ENCODE assay signal across 2 cellular contexts in the genomic region with DNA sequence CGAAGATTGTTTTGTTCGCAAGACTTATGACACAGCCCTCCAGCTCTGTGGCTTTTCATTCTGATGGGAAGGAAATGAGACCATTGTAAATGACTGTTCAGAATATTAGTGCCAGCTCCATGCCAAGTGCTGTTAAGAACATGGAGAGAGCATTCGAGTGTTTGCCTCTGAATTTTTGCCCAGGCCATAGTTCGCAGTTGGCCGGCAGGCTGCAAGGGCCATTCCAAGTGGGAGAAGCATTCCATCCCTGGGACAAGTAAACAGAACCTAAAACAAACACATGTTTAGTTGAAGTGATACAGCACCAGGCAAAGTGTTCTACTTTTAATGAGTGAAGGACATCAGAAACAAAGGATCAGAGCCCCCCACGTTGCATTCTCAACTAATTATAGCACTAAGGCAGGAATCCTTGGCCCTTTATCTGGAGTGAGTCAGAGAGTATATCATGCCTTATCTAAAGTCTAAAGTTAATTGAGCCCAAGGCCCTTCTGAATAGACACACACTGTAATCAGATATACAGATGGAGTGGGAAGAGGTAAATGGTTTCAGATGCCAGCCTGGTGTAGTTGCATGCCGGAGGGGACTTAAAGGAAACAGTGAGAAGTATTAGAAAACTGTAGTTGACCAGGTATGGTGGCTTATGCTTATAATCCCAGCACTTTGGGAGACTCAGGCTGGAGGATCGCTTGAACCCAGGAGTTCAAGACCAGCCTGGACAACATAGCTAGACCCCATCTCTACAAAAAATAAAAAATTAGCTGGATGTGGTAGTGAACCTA.
TF ChIP-seq lines count a peak whose summit lies in the region.

No MANE protein-coding gene starts in this region.

TF ChIP-seq in HEK293, 187 proteins besides CTCF, POLR2A, EP300 and RAD21 (continued from another document and continues in another):
- TF ChIP-seq, protein P1, sequence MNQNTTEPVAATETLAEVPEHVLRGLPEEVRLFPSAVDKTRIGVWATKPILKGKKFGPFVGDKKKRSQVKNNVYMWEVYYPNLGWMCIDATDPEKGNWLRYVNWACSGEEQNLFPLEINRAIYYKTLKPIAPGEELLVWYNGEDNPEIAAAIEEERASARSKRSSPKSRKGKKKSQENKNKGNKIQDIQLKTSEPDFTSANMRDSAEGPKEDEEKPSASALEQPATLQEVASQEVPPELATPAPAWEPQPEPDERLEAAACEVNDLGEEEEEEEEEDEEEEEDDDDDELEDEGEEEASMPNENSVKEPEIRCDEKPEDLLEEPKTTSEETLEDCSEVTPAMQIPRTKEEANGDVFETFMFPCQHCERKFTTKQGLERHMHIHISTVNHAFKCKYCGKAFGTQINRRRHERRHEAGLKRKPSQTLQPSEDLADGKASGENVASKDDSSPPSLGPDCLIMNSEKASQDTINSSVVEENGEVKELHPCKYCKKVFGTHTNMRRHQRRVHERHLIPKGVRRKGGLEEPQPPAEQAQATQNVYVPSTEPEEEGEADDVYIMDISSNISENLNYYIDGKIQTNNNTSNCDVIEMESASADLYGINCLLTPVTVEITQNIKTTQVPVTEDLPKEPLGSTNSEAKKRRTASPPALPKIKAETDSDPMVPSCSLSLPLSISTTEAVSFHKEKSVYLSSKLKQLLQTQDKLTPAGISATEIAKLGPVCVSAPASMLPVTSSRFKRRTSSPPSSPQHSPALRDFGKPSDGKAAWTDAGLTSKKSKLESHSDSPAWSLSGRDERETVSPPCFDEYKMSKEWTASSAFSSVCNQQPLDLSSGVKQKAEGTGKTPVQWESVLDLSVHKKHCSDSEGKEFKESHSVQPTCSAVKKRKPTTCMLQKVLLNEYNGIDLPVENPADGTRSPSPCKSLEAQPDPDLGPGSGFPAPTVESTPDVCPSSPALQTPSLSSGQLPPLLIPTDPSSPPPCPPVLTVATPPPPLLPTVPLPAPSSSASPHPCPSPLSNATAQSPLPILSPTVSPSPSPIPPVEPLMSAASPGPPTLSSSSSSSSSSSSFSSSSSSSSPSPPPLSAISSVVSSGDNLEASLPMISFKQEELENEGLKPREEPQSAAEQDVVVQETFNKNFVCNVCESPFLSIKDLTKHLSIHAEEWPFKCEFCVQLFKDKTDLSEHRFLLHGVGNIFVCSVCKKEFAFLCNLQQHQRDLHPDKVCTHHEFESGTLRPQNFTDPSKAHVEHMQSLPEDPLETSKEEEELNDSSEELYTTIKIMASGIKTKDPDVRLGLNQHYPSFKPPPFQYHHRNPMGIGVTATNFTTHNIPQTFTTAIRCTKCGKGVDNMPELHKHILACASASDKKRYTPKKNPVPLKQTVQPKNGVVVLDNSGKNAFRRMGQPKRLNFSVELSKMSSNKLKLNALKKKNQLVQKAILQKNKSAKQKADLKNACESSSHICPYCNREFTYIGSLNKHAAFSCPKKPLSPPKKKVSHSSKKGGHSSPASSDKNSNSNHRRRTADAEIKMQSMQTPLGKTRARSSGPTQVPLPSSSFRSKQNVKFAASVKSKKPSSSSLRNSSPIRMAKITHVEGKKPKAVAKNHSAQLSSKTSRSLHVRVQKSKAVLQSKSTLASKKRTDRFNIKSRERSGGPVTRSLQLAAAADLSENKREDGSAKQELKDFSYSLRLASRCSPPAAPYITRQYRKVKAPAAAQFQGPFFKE (tag by site-specific recombination; IDR thresholded peaks at IDR 0.05; ENCODE audit: borderline replicate concordance) = no peak
- peak; percentile 97 for TF ChIP-seq GLIS1 (tag by site-specific recombination; IDR thresholded peaks at IDR 0.05)
- TF ChIP-seq EGR2 (tag by site-specific recombination; IDR thresholded peaks at IDR 0.05; ENCODE audit: low read depth) = peak; percentile 63; the same call in 1 of the 2 replicates
- no peak for TF ChIP-seq ZNF133 (tag by site-specific recombination; IDR thresholded peaks at IDR 0.05)
- no peak for TF ChIP-seq KLF10 (tag by site-specific recombination; IDR thresholded peaks at IDR 0.05)
- no peak for TF ChIP-seq SALL2 (tag by site-specific recombination; IDR thresholded peaks at IDR 0.05; ENCODE audit: borderline replicate concordance)
- no peak for TF ChIP-seq ZNF624 (tag by site-specific recombination; IDR thresholded peaks at IDR 0.05)
- no peak for TF ChIP-seq MZF1 (tag by site-specific recombination; IDR thresholded peaks at IDR 0.05; ENCODE audit: borderline replicate concordance)
- TF ChIP-seq, protein P2, sequence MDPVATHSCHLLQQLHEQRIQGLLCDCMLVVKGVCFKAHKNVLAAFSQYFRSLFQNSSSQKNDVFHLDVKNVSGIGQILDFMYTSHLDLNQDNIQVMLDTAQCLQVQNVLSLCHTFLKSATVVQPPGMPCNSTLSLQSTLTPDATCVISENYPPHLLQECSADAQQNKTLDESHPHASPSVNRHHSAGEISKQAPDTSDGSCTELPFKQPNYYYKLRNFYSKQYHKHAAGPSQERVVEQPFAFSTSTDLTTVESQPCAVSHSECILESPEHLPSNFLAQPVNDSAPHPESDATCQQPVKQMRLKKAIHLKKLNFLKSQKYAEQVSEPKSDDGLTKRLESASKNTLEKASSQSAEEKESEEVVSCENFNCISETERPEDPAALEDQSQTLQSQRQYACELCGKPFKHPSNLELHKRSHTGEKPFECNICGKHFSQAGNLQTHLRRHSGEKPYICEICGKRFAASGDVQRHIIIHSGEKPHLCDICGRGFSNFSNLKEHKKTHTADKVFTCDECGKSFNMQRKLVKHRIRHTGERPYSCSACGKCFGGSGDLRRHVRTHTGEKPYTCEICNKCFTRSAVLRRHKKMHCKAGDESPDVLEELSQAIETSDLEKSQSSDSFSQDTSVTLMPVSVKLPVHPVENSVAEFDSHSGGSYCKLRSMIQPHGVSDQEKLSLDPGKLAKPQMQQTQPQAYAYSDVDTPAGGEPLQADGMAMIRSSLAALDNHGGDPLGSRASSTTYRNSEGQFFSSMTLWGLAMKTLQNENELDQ (tag by site-specific recombination; IDR thresholded peaks at IDR 0.05; ENCODE audit: low read depth) = no peak
- TF ChIP-seq FEZF1 (tag by site-specific recombination; IDR thresholded peaks at IDR 0.05) = peak; percentile 61
- TF ChIP-seq ZNF311 (tag by site-specific recombination; IDR thresholded peaks at IDR 0.05; ENCODE audit: borderline replicate concordance) = no peak
- TF ChIP-seq ZFP69B (tag by site-specific recombination; IDR thresholded peaks at IDR 0.05) = no peak
- TF ChIP-seq ZNF202 (tag by site-specific recombination; IDR thresholded peaks at IDR 0.05; ENCODE audit: borderline replicate concordance) = no peak
- TF ChIP-seq YY1 (tag by site-specific recombination; IDR thresholded peaks at IDR 0.05) = no peak
- no peak for TF ChIP-seq ZNF670 (tag by site-specific recombination; IDR thresholded peaks at IDR 0.05; ENCODE audit: low read depth)
- TF ChIP-seq ZFP41 (tag by site-specific recombination; IDR thresholded peaks at IDR 0.05; ENCODE audit: borderline replicate concordance) = no peak
- TF ChIP-seq WT1 (tag by site-specific recombination; IDR thresholded peaks at IDR 0.05) = no peak

TF ChIP-seq in SK-N-SH, 30 proteins besides CTCF, POLR2A, EP300 and RAD21 (continued from another document):
- TF ChIP-seq, protein P3, sequence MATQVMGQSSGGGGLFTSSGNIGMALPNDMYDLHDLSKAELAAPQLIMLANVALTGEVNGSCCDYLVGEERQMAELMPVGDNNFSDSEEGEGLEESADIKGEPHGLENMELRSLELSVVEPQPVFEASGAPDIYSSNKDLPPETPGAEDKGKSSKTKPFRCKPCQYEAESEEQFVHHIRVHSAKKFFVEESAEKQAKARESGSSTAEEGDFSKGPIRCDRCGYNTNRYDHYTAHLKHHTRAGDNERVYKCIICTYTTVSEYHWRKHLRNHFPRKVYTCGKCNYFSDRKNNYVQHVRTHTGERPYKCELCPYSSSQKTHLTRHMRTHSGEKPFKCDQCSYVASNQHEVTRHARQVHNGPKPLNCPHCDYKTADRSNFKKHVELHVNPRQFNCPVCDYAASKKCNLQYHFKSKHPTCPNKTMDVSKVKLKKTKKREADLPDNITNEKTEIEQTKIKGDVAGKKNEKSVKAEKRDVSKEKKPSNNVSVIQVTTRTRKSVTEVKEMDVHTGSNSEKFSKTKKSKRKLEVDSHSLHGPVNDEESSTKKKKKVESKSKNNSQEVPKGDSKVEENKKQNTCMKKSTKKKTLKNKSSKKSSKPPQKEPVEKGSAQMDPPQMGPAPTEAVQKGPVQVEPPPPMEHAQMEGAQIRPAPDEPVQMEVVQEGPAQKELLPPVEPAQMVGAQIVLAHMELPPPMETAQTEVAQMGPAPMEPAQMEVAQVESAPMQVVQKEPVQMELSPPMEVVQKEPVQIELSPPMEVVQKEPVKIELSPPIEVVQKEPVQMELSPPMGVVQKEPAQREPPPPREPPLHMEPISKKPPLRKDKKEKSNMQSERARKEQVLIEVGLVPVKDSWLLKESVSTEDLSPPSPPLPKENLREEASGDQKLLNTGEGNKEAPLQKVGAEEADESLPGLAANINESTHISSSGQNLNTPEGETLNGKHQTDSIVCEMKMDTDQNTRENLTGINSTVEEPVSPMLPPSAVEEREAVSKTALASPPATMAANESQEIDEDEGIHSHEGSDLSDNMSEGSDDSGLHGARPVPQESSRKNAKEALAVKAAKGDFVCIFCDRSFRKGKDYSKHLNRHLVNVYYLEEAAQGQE (IDR thresholded peaks at IDR 0.05; ENCODE audit: low read depth, low read length) = no peak
- no peak for TF ChIP-seq FOXM1 (IDR thresholded peaks at IDR 0.05; ENCODE audit: low read depth)
- TF ChIP-seq ELF1 (IDR thresholded peaks at IDR 0.05) = no peak
- peak; percentile 39; the same call in 1 of the 2 replicates for TF ChIP-seq MEF2A (IDR thresholded peaks at IDR 0.05; ENCODE audit: borderline replicate concordance, low read depth)
- TF ChIP-seq RXRA (IDR thresholded peaks at IDR 0.05; ENCODE audit: borderline replicate concordance, low read depth) = no peak
- TF ChIP-seq, protein P4, sequence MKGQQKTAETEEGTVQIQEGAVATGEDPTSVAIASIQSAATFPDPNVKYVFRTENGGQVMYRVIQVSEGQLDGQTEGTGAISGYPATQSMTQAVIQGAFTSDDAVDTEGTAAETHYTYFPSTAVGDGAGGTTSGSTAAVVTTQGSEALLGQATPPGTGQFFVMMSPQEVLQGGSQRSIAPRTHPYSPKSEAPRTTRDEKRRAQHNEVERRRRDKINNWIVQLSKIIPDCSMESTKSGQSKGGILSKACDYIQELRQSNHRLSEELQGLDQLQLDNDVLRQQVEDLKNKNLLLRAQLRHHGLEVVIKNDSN (IDR thresholded peaks at IDR 0.05; ENCODE audit: borderline replicate concordance, low read depth) = no peak
